ENCODE assay signal across 25 cellular contexts in the genomic region with DNA sequence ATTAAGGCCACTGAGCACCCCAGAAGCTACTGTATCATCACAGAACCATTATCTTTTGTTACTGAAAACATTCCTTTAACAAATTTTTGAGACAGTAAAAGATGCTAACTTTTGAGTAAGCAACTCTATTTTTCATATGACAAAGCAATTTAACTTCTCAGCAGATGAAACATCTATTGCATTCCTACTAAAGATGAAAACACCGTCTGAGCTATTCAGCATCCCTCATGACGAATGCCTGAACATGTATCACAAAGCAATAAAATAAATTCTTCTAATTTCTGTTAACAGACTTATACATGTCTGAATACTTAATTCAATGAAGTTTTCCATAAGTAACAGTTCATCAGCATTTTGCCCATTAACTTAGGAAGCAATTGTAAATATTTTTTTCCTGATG.
"Had no signal": no experiment of that assay in that cellular context is flagged by ENCODE, and none has a peak within 500 bp of the region (broad histone marks: within the 10 kb centered on the region; RNA-seq: fewer than 3 reads in every experiment).

No MANE protein-coding gene starts in this region.

- H3K9me3 ChIP-seq: esophagus squamous epithelium, lower lobe of right lung, ovary, psoas muscle, sigmoid colon, spleen, testis, tibial artery had no signal

- H3K4me1 ChIP-seq: esophagus squamous epithelium, lower lobe of right lung, psoas muscle, sigmoid colon, spleen, testis, tibial artery had no signal

- H3K36me3 ChIP-seq: esophagus squamous epithelium, lower lobe of right lung, ovary, sigmoid colon, spleen, tibial artery had no signal

- H3K27ac ChIP-seq: esophagus squamous epithelium, lower lobe of right lung, ovary, psoas muscle, sigmoid colon, skin epidermis, spleen, testis, tibial artery had no signal

- H3K27me3 ChIP-seq: esophagus squamous epithelium, ovary, sigmoid colon, spleen, testis, tibial artery had no signal

- ATAC-seq: effector memory CD8-positive, alpha-beta T cell; left ventricle myocardium superior; lower lobe of right lung; natural killer cell; psoas muscle; right cardiac atrium; stimulated activated memory B cell treated with anti-CD40 and anti-IgM and Interleukin-4, amounts not matched to agents 10 μg/mL and 1 μg/mL and 100 μg/mL, for 72 hours; stimulated activated naive CD8-positive, alpha-beta T cell treated with anti-CD3 and anti-CD28 coated beads, Interleukin-15, Interleukin-2, amounts not matched to agents 100 U/mL and 50 U/mL, for 24 hours had no signal

- H3K4me3 ChIP-seq: esophagus squamous epithelium, lower lobe of right lung, ovary, psoas muscle, sigmoid colon, skin epidermis, spleen, testis, tibial artery had no signal

- DNase-seq: cortex of kidney; effector memory CD8-positive, alpha-beta T cell; erythroblast; esophagus squamous epithelium; hypothalamus; immature natural killer cell; islet precursor cell; kidney glomerular epithelial cell; left ventricle myocardium superior; lower lobe of right lung; natural killer cell; occipital lobe; ovary; posterior cingulate gyrus; psoas muscle; right cardiac atrium; sigmoid colon; spleen; stimulated activated CD4-positive, alpha-beta T cell treated with anti-CD3 and anti-CD28 coated beads, Interleukin-4, amount 100 ng/mL, for 4 hours; stimulated activated naive CD8-positive, alpha-beta T cell treated with anti-CD3 and anti-CD28 coated beads, Interleukin-15, Interleukin-2, amounts not matched to agents 100 U/mL and 50 U/mL, for 24 hours; substantia nigra; testis; tibial artery had no signal
